8 cellular contexts compared by ENCODE assay signal in genomic region chr12:106301241-106301610, GRCh38. TPM values are rescaled to one million over a fixed set of nuclear protein-coding genes. Genes with fewer than 3 reads are reported as not detected.
DNase-seq lines count a peak whose midpoint lies in the region; ATAC-seq and TF ChIP-seq lines count a peak whose summit lies in the region.

No MANE protein-coding gene starts in this region.

- H3K27ac ChIP-seq in 22Rv1: peak overlapping the region; percentile 67
- H3K27ac ChIP-seq in mammary epithelial cell (ENCODE audit: insufficient read depth, low read depth, low read length): peak overlapping the region; percentile 67
- peak overlapping the region; percentile 83 for H3K27ac ChIP-seq in muscle layer of duodenum (ENCODE audit: low read length)

- in situ Hi-C loops in mammary epithelial cell (cut with MboI; ENCODE audit: low sequenced_read_pairs in 2 of 2): no loop called here

- intact Hi-C loops in mammary epithelial cell (cut with micrococcal nuclease): no loop called here

- peak; percentile 1 for ATAC-seq in HG03439 (IDR thresholded peaks at IDR 0.05; ENCODE audit: unreplicated experiment)

- no TSS peak for BruUV-seq in mammary epithelial cell (replicated peaks; lab: Mats Ljungman, UMichigan)

- peak overlapping the region; percentile 99 for H2AFZ ChIP-seq in mammary epithelial cell (ENCODE audit: low read depth, low read length)

- no peak overlapping the region for H3K4me3 ChIP-seq in mammary epithelial cell (replicated peaks in 1 of 3; ENCODE audit: insufficient read depth in 1 of 3, low read depth in 2 of 3, low read length in 3 of 3)
- peak overlapping the region; percentile 62 to 69 for H3K4me3 ChIP-seq in muscle layer of duodenum (ENCODE audit: low read depth in 1 of 2, low read length in 2 of 2)

- DNase-seq in mammary epithelial cell: no peak
- DNase-seq in stimulated activated CD4-positive, alpha-beta T cell treated with anti-CD3 and anti-CD28 coated beads, Interleukin-2, amount 100 ng/mL, for 24 hours: no peak
- no peak for DNase-seq in C1 segment of cervical spinal cord (lab: John Stamatoyannopoulos, UW)
- no peak for DNase-seq in SIG-M5 (lab: John Stamatoyannopoulos, UW)
- DNase-seq in retina: no peak

- H3K4me1 ChIP-seq in mammary epithelial cell (ENCODE audit: insufficient read depth, low read length) (peaks cover 16% of the 10 kb centered on the region), muscle layer of duodenum (ENCODE audit: control insufficient read depth in 1 of 2, insufficient read depth in 2 of 2, low read length in 2 of 2) (peaks cover 6 to 36% of the 10 kb centered on the region in 2 donors)

- no peaks in the 10 kb centered on the region for H3K79me2 ChIP-seq in mammary epithelial cell (ENCODE audit: insufficient read depth, low read length)

- H3K9ac ChIP-seq in mammary epithelial cell (ENCODE audit: insufficient read depth, low read length): peak overlapping the region; percentile 62

- no peak for TF ChIP-seq CTCF in 22Rv1 (IDR thresholded peaks at IDR 0.05)
- TF ChIP-seq CTCF in mammary epithelial cell (conservative IDR thresholded peaks at IDR 0.05 in 1 of 2, IDR thresholded peaks at IDR 0.05 in 1 of 2; ENCODE audit: extremely low read depth in 1 of 2, insufficient read depth in 1 of 2, low read depth in 1 of 2, low read length in 2 of 2): no peak

- H3K4me2 ChIP-seq in mammary epithelial cell (ENCODE audit: insufficient read depth, low read depth, low read length): peak overlapping the region; percentile 100

- no peaks in the 10 kb centered on the region for H4K20me1 ChIP-seq in mammary epithelial cell (ENCODE audit: insufficient read depth, low read length)

- H3K27me3 ChIP-seq in mammary epithelial cell (ENCODE audit: insufficient read depth, low read length) (no peaks in the 10 kb centered on the region), muscle layer of duodenum (ENCODE audit: low read depth, low read length) (no peaks in the 10 kb centered on the region)

- 0% methylated on average over 1 of the region's 1 CpG for WGBS in mammary epithelial cell (ENCODE audit: low coverage, missing lambda C conversion rate)

- CTCF ChIA-PET in mammary epithelial cell (lab: Charles Lee; ENCODE audit: low non-redundant PET): no interaction called here

- H3K9me3 ChIP-seq in mammary epithelial cell (replicated peaks; ENCODE audit: insufficient read depth, low read length): no peaks in the 10 kb centered on the region
- no peaks in the 10 kb centered on the region for H3K9me3 ChIP-seq in muscle layer of duodenum (ENCODE audit: control insufficient read depth in 1 of 2, low read length in 2 of 2)

- H3K36me3 ChIP-seq in mammary epithelial cell (ENCODE audit: insufficient read depth, low read length): no peaks in the 10 kb centered on the region
- H3K36me3 ChIP-seq in muscle layer of duodenum (ENCODE audit: control insufficient read depth in 1 of 2, insufficient read depth in 2 of 2, low read length in 2 of 2): no peaks in the 10 kb centered on the region

- dilution Hi-C loops in mammary epithelial cell (cut with HindIII; ENCODE audit: low sequenced_read_pairs): loop anchor here (5.0 kb wide), 1 partner anchor 46 kb away; no protein-coding TSS in a partner anchor

RNA-seq across cellular contexts. Expression of gene TCP11L2, which starts 1.3 kb away (rescaled TPM):
- total RNA-seq in mammary epithelial cell: 10 to 100 TPM; 19.4 to 62.2 TPM
- 6.1 TPM for polyA plus RNA-seq in mammary epithelial cell
- 50.2 TPM for polyA minus RNA-seq in mammary epithelial cell

RNA-seq across cellular contexts. Expression of gene CKAP4, which starts 53.4 kb away (rescaled TPM):
- 100 to 1,000 TPM in 1 of 2 donors, 10 to 100 TPM in 1; 88.4 to 123 TPM for total RNA-seq in mammary epithelial cell
- 74.7 TPM for polyA plus RNA-seq in mammary epithelial cell
- polyA minus RNA-seq in mammary epithelial cell: 44.0 TPM

RNA-seq across cellular contexts. Expression of gene POLR3B, which starts 56.3 kb away (rescaled TPM):
- 10 to 100 TPM; 13.3 TPM for total RNA-seq in mammary epithelial cell
- polyA plus RNA-seq in mammary epithelial cell: 8.9 TPM
- 22.2 TPM for polyA minus RNA-seq in mammary epithelial cell

Comparison
In these comparisons a context has a peak if more than half of its experiments do, and no peak if none do; other contexts are left out.
1. H3K4me3 ChIP-seq: peak in muscle layer of duodenum (2 of 2); none in mammary epithelial cell (0 of 3).
2. Peak in every context shown above with its lines, with median percentiles within 50 percentile points of each other: H3K27ac ChIP-seq.